ENCODE assay signal across 8 cellular contexts in the genomic region with DNA sequence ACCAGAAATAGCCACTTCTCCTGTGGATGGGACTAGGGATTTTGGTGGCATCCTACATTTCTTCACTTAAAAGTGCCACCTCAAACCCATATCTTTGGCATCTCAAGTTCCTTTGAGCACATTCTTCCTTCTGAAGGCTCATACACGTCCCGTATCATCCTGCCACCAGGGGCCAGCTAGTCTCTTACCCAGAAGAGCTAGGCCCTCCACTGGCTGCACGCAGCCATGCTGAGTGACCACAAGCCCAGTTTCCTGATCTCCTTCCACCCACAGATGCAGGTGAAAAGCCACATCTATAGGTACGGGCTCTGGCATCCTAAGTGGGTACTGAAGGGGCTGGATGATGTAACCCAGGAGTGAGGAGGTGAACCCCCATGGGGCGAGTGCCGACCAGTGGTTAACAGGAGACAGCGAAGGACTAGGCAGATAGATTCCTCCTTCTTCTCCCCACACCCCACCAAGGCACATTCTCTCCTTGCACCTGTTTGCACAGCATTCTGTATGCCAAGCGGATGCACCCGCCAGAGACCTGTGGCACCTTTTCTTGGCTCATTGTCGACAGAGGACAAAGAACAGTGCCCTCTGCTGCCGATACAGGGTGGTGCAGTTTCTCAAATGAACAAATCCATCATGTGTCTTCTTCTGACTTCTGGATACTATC. TPM values are rescaled to one million over a fixed set of nuclear protein-coding genes. Genes with fewer than 3 reads are reported as not detected.
DNase-seq lines count a peak whose midpoint lies in the region; ATAC-seq and TF ChIP-seq lines count a peak whose summit lies in the region.

No MANE protein-coding gene starts in this region.

- intact Hi-C loops in vagina (cut with DNase I), result no loop called here

- H3K4me3 ChIP-seq in BJ (ENCODE audit: low read depth, low read length) (no peak overlapping the region), trophoblast cell (ENCODE audit: low read depth, low read length) (no peak overlapping the region), vagina (no peak overlapping the region)

- H2BK12ac ChIP-seq in trophoblast cell (ENCODE audit: low read length), result no peak overlapping the region

- no peaks in the 10 kb centered on the region for H3K4me1 ChIP-seq in trophoblast cell (ENCODE audit: control insufficient read depth in 1 of 2, insufficient read depth in 2 of 2, low read length in 2 of 2)
- no peaks in the 10 kb centered on the region for H3K4me1 ChIP-seq in vagina

- H2AFZ ChIP-seq in trophoblast cell (ENCODE audit: insufficient read depth, low read length, poor library complexity), result no peak overlapping the region

- TF ChIP-seq CTCF in BJ (IDR thresholded peaks at IDR 0.05; ENCODE audit: insufficient read depth, low read depth, low read length), result peak; percentile 78
- peak in 2 of 3 experiments; percentile 28 to 31 for TF ChIP-seq CTCF in vagina (IDR thresholded peaks at IDR 0.05)

- no peaks in the 10 kb centered on the region for H3K9me3 ChIP-seq in trophoblast cell (ENCODE audit: insufficient read depth, low read depth, low read length)
- H3K9me3 ChIP-seq in vagina, result no peaks in the 10 kb centered on the region

- POLR2A ChIA-PET in BJ (lab: Charles Lee), result no interaction called here

- no peak overlapping the region for H3K4ac ChIP-seq in trophoblast cell (ENCODE audit: low read depth, low read length)

- no peak overlapping the region for H3K23ac ChIP-seq in trophoblast cell (ENCODE audit: low read length)

- no peaks in the 10 kb centered on the region for H3K79me1 ChIP-seq in trophoblast cell (ENCODE audit: low read length)

- no peak overlapping the region for H4K91ac ChIP-seq in trophoblast cell (ENCODE audit: low read depth, low read length)

- CTCF ChIA-PET in BJ (lab: Yijun Ruan, JAX), result interaction anchor here (0.5 to 3.9 kb wide), 20 partner anchors 8 to 311 kb away, joined by 3 to 19 read pairs (median 4); no protein-coding TSS in a partner anchor

- H3K18ac ChIP-seq in trophoblast cell (ENCODE audit: low read length), result no peak overlapping the region

- H3K79me2 ChIP-seq in trophoblast cell (ENCODE audit: control insufficient read depth, insufficient read depth, low read length, poor library complexity), result no peaks in the 10 kb centered on the region

- H4K8ac ChIP-seq in trophoblast cell (ENCODE audit: low read depth, low read length), result no peak overlapping the region

- DNase-seq in BJ (ENCODE audit: low read depth) (no peak), H4 (ENCODE audit: low spot score) (peak; percentile 61), NOMO-1 treated with DMSO at 0.1 percent for 48 hours (lab: John Stamatoyannopoulos, UW; ENCODE audit: unreplicated experiment) (peak; percentile 26), activated T-cell treated with anti-CD3 and anti-CD28 coated beads for 24 hours (ENCODE audit: low read depth) (peak; percentile 45), fibroblast of gingiva (ENCODE audit: low read depth) (peak; percentile 26), trophoblast cell (peak; percentile 66 to 89), vagina (ENCODE audit: extremely low spot score in 2 of 2) (no peak)

- H3K27me3 ChIP-seq in BJ (ENCODE audit: control insufficient read depth, insufficient read depth, low read length) (no peaks in the 10 kb centered on the region), trophoblast cell (ENCODE audit: insufficient read depth, low read length) (no peaks in the 10 kb centered on the region), vagina (no peaks in the 10 kb centered on the region)

- WGBS in trophoblast cell (ENCODE audit: extremely low coverage, insufficient coverage, insufficient read length), result no CpG with 5 or more reads among the region's 11 CpGs

- no peak for ATAC-seq in GM18498 (IDR thresholded peaks at IDR 0.05; ENCODE audit: unreplicated experiment)

- H3K27ac ChIP-seq in trophoblast cell (ENCODE audit: low read depth, low read length) (no peak overlapping the region), vagina (no peak overlapping the region)

- H3K36me3 ChIP-seq in BJ (ENCODE audit: control insufficient read depth, insufficient read depth, low read length) (no peaks in the 10 kb centered on the region), trophoblast cell (ENCODE audit: control insufficient read depth in 1 of 2, insufficient read depth in 2 of 2, low read length in 2 of 2) (no peaks in the 10 kb centered on the region), vagina (no peaks in the 10 kb centered on the region)

- no peak overlapping the region for H4K12ac ChIP-seq in trophoblast cell (ENCODE audit: low read depth, low read length)

- no peak overlapping the region for H2BK5ac ChIP-seq in trophoblast cell (ENCODE audit: low read depth, low read length, poor library complexity)

- no peak overlapping the region for H3K9ac ChIP-seq in trophoblast cell (ENCODE audit: low read length)

- H2BK120ac ChIP-seq in trophoblast cell (ENCODE audit: insufficient read depth, low read length, poor library complexity), result no peak overlapping the region

- H3K4me2 ChIP-seq in trophoblast cell (ENCODE audit: low read length), result no peak overlapping the region

- H2AK5ac ChIP-seq in trophoblast cell (ENCODE audit: low read length), result no peak overlapping the region

- H3K14ac ChIP-seq in trophoblast cell (ENCODE audit: low read length), result no peak overlapping the region

- TF ChIP-seq POLR2A in vagina (IDR thresholded peaks at IDR 0.05), result no peak

RNA-seq across cellular contexts. Expression of gene SCGB3A1, which starts 14.4 kb away (rescaled TPM):
- not detected in 2 replicates for polyA plus RNA-seq in BJ (2011; rRNA removed)
- not detected in 2 replicates for polyA minus RNA-seq in BJ (2011; rRNA and poly(A)+ RNA removed)
- total RNA-seq in H4 (2014; rRNA removed; shearing (Covaris generic)), result not detected in 2 replicates
- polyA plus RNA-seq in trophoblast cell (2013), result not detected in 2 replicates
- not detected for total RNA-seq in vagina

RNA-seq across cellular contexts. Expression of gene FLT4, which starts 43.7 kb away (rescaled TPM):
- polyA plus RNA-seq in BJ (2011; rRNA removed), result 0.09 and 0.27 TPM in 2 replicates
- polyA minus RNA-seq in BJ (2011; rRNA and poly(A)+ RNA removed), result 0.26 TPM in 1 of 2 replicates, not detected in the other
- total RNA-seq in H4 (2014; rRNA removed; shearing (Covaris generic)), result 0.04 TPM in 1 of 2 replicates, not detected in the other
- polyA plus RNA-seq in trophoblast cell (2013), result 0.54 and 0.57 TPM in 2 replicates
- 20.9 TPM for total RNA-seq in vagina

Comparison
In these comparisons a context has a peak if more than half of its experiments do, and no peak if none do; other contexts are left out.
1. DNase-seq: peak in H4 (single experiment), NOMO-1 treated with DMSO at 0.1 percent for 48 hours (single experiment), activated T-cell treated with anti-CD3 and anti-CD28 coated beads for 24 hours (single experiment), fibroblast of gingiva (single experiment) and trophoblast cell (2 of 2); none in BJ (single experiment) and vagina (0 of 2).
2. RNA of gene FLT4, which starts 43.7 kb away (total RNA-seq): 20.9 TPM in vagina (single experiment); 0.04 TPM in H4; every median in the first group is over 10 times any median in the second.